24 cellular contexts compared by ENCODE assay signal in genomic region chr5:57454896-57455295, GRCh38. TPM values are rescaled to one million over a fixed set of nuclear protein-coding genes. Genes with fewer than 3 reads are reported as not detected.
"Had no signal": no experiment of that assay in that cellular context is flagged by ENCODE, and none has a peak within 500 bp of the region (broad histone marks: within the 10 kb centered on the region; RNA-seq: fewer than 3 reads in every experiment).

No MANE protein-coding gene starts in this region.

- H3K27ac ChIP-seq: HL-60, SJSA1, SK-N-MC had no signal

- DNase-seq: KBM-7, MV-4-11, NCI-H1048, NCI-H1105, NCI-H1417, NCI-H1436 treated with DMSO at 0.1 percent for 48 hours, NCI-H1694, NCI-H187 treated with DMSO at 0.1 percent for 48 hours, NCI-H2029 treated with DMSO at 0.1 percent for 48 hours, NCI-H2171, NCI-H226, NCI-H446 treated with DMSO at 0.1 percent for 48 hours, NCI-H510A treated with DMSO at 0.1 percent for 48 hours, NCI-H526, NCI-H82, Right ventricle myocardium superior, RPMI8226, SIG-M5 had no signal

- H3K27me3 ChIP-seq: SJSA1 had no signal

- FAIRE-seq: RCC 7860 had no signal

- H3K9me3 ChIP-seq: SJSA1 had no signal

- H3K4me3 ChIP-seq: SJSA1, SK-N-MC had no signal

- H3K36me3 ChIP-seq: SJSA1 had no signal

RNA-seq across cellular contexts. Expression of gene ACTBL2, which starts 27.7 kb away (rescaled TPM):
- total RNA-seq: LHCN-M2, MCF 10A, Right ventricle myocardium superior, SJSA1 had no signal
